In the genomic region with DNA sequence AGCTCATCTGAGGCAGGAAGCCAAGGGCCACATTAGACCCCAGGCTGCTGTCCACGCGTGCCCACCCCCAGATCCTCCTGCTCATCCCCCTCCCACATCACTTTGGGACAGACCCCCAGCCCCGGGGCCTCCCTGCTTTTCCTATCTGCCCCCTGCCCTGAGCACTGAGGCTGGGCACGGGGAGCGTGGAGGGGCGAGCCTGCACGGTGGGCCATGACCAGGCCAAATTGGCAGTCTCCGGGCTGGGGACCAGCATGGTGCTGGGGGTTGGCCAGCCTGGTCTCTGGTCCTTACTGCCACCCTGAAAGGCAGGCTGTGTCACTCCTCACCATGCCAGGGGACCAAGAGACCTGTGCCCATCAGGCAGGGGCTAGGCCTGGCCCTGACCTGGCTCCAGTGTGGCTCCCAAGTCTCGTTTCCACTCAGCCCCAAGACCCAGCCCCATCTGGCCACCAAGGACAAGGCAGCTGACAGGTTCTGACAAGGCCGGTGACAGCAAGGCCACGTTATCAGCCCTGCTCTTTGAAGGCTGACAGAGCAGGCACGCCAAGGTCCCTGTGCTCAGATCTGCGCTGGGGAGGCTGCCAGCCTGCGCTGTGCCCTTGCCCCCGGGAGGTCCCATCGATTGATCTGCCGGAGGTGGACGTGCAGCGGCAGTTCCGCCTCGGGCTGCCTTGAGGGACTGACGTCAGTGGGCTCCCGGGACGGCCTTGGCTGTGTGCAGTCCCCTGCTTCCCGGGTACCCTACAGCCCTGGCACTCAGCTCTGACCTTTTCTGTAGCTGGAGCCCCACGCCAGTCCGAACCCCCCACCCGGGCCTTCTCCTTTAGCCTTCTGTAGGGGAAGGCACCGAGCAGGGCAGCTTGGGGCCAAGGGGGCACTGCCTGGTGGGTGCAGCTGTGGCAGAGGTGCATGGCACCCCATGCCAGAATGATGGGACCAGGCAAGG, we compare ENCODE assay signal across 1 cellular context.
A peak's percentile ranks its signal among the peaks of the same experiment; 100 is the strongest.
TF ChIP-seq lines count a peak whose summit lies in the region.

No MANE protein-coding gene starts in this region.

TF ChIP-seq in HepG2, 621 proteins besides CTCF, POLR2A, EP300 and RAD21 (continued from another document and continues in another):
- TF ChIP-seq, protein P1, sequence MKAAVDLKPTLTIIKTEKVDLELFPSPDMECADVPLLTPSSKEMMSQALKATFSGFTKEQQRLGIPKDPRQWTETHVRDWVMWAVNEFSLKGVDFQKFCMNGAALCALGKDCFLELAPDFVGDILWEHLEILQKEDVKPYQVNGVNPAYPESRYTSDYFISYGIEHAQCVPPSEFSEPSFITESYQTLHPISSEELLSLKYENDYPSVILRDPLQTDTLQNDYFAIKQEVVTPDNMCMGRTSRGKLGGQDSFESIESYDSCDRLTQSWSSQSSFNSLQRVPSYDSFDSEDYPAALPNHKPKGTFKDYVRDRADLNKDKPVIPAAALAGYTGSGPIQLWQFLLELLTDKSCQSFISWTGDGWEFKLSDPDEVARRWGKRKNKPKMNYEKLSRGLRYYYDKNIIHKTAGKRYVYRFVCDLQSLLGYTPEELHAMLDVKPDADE (CRISPR knock-in tag; IDR thresholded peaks at IDR 0.05), result no peak
- TF ChIP-seq, protein P2, sequence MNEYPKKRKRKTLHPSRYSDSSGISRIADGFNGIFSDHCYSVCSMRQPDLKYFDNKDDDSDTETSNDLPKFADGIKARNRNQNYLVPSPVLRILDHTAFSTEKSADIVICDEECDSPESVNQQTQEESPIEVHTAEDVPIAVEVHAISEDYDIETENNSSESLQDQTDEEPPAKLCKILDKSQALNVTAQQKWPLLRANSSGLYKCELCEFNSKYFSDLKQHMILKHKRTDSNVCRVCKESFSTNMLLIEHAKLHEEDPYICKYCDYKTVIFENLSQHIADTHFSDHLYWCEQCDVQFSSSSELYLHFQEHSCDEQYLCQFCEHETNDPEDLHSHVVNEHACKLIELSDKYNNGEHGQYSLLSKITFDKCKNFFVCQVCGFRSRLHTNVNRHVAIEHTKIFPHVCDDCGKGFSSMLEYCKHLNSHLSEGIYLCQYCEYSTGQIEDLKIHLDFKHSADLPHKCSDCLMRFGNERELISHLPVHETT (CRISPR knock-in tag; conservative IDR thresholded peaks at IDR 0.05), result peak; percentile 74; the same call in 1 of the 2 replicates
- TF ChIP-seq, protein P3, sequence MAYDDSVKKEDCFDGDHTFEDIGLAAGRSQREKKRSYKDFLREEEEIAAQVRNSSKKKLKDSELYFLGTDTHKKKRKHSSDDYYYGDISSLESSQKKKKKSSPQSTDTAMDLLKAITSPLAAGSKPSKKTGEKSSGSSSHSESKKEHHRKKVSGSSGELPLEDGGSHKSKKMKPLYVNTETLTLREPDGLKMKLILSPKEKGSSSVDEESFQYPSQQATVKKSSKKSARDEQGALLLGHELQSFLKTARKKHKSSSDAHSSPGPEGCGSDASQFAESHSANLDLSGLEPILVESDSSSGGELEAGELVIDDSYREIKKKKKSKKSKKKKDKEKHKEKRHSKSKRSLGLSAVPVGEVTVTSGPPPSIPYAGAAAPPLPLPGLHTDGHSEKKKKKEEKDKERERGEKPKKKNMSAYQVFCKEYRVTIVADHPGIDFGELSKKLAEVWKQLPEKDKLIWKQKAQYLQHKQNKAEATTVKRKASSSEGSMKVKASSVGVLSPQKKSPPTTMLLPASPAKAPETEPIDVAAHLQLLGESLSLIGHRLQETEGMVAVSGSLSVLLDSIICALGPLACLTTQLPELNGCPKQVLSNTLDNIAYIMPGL (CRISPR knock-in tag; IDR thresholded peaks at IDR 0.05; ENCODE audit: borderline replicate concordance in 1 of 2, low read depth in 1 of 2), result peak; percentile 52 to 68; a peak in 2 of 4 replicates
- TF ChIP-seq ZNF20 (CRISPR knock-in tag; IDR thresholded peaks at IDR 0.05) (no peak), SATB2 (CRISPR knock-in tag; IDR thresholded peaks at IDR 0.05) (no peak), TARDBP (CRISPR knock-in tag; IDR thresholded peaks at IDR 0.05) (peak; percentile 92; the same call in 1 of the 2 replicates), DNMT1 (CRISPR knock-in tag; IDR thresholded peaks at IDR 0.05) (peak; percentile 95), FOXK2 (IDR thresholded peaks at IDR 0.05) (no peak), NCOA2 (CRISPR knock-in tag; IDR thresholded peaks at IDR 0.05) (peak; percentile 98), GPN1 (CRISPR knock-in tag; IDR thresholded peaks at IDR 0.05; ENCODE audit: borderline replicate concordance) (no peak), ZNF788 (CRISPR knock-in tag; IDR thresholded peaks at IDR 0.05; ENCODE audit: borderline replicate concordance) (peak; percentile 98; the same call in 1 of the 2 replicates), SAFB2 (CRISPR knock-in tag; IDR thresholded peaks at IDR 0.05; ENCODE audit: borderline replicate concordance, low read depth) (peak; percentile 86; the same call in 1 of the 2 replicates), ZNF350 (CRISPR knock-in tag; IDR thresholded peaks at IDR 0.05; ENCODE audit: borderline replicate concordance, low read depth) (peak; percentile 80), ZKSCAN8 (CRISPR knock-in tag; IDR thresholded peaks at IDR 0.05; ENCODE audit: borderline replicate concordance) (peak; percentile 85), SKI (IDR thresholded peaks at IDR 0.05; ENCODE audit: partially characterized antibody) (no peak), FOXO1 (CRISPR knock-in tag; IDR thresholded peaks at IDR 0.05) (peak; percentile 94), ZNF589 (CRISPR knock-in tag; conservative IDR thresholded peaks at IDR 0.05) (peak; percentile 65; the same call in 1 of the 2 replicates), KDM4B (CRISPR knock-in tag; IDR thresholded peaks at IDR 0.05) (no peak), ZKSCAN1 (IDR thresholded peaks at IDR 0.05; ENCODE audit: low read length) (no peak)
- TF ChIP-seq, protein P4, sequence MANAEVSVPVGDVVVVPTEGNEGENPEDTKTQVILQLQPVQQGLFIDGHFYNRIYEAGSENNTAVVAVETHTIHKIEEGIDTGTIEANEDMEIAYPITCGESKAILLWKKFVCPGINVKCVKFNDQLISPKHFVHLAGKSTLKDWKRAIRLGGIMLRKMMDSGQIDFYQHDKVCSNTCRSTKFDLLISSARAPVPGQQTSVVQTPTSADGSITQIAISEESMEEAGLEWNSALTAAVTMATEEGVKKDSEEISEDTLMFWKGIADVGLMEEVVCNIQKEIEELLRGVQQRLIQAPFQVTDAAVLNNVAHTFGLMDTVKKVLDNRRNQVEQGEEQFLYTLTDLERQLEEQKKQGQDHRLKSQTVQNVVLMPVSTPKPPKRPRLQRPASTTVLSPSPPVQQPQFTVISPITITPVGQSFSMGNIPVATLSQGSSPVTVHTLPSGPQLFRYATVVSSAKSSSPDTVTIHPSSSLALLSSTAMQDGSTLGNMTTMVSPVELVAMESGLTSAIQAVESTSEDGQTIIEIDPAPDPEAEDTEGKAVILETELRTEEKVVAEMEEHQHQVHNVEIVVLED (CRISPR knock-in tag; IDR thresholded peaks at IDR 0.05; ENCODE audit: borderline replicate concordance), result peak; percentile 79
- TF ChIP-seq, protein P5, sequence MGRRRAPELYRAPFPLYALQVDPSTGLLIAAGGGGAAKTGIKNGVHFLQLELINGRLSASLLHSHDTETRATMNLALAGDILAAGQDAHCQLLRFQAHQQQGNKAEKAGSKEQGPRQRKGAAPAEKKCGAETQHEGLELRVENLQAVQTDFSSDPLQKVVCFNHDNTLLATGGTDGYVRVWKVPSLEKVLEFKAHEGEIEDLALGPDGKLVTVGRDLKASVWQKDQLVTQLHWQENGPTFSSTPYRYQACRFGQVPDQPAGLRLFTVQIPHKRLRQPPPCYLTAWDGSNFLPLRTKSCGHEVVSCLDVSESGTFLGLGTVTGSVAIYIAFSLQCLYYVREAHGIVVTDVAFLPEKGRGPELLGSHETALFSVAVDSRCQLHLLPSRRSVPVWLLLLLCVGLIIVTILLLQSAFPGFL (CRISPR knock-in tag; IDR thresholded peaks at IDR 0.05), result no peak
- TF ChIP-seq, protein P6, sequence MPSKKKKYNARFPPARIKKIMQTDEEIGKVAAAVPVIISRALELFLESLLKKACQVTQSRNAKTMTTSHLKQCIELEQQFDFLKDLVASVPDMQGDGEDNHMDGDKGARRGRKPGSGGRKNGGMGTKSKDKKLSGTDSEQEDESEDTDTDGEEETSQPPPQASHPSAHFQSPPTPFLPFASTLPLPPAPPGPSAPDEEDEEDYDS (CRISPR knock-in tag; IDR thresholded peaks at IDR 0.05), result no peak; the same call in none of the 2 replicates
- TF ChIP-seq, protein P7, sequence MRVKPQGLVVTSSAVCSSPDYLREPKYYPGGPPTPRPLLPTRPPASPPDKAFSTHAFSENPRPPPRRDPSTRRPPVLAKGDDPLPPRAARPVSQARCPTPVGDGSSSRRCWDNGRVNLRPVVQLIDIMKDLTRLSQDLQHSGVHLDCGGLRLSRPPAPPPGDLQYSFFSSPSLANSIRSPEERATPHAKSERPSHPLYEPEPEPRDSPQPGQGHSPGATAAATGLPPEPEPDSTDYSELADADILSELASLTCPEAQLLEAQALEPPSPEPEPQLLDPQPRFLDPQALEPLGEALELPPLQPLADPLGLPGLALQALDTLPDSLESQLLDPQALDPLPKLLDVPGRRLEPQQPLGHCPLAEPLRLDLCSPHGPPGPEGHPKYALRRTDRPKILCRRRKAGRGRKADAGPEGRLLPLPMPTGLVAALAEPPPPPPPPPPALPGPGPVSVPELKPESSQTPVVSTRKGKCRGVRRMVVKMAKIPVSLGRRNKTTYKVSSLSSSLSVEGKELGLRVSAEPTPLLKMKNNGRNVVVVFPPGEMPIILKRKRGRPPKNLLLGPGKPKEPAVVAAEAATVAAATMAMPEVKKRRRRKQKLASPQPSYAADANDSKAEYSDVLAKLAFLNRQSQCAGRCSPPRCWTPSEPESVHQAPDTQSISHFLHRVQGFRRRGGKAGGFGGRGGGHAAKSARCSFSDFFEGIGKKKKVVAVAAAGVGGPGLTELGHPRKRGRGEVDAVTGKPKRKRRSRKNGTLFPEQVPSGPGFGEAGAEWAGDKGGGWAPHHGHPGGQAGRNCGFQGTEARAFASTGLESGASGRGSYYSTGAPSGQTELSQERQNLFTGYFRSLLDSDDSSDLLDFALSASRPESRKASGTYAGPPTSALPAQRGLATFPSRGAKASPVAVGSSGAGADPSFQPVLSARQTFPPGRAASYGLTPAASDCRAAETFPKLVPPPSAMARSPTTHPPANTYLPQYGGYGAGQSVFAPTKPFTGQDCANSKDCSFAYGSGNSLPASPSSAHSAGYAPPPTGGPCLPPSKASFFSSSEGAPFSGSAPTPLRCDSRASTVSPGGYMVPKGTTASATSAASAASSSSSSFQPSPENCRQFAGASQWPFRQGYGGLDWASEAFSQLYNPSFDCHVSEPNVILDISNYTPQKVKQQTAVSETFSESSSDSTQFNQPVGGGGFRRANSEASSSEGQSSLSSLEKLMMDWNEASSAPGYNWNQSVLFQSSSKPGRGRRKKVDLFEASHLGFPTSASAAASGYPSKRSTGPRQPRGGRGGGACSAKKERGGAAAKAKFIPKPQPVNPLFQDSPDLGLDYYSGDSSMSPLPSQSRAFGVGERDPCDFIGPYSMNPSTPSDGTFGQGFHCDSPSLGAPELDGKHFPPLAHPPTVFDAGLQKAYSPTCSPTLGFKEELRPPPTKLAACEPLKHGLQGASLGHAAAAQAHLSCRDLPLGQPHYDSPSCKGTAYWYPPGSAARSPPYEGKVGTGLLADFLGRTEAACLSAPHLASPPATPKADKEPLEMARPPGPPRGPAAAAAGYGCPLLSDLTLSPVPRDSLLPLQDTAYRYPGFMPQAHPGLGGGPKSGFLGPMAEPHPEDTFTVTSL (CRISPR knock-in tag; IDR thresholded peaks at IDR 0.05; ENCODE audit: borderline replicate concordance), result peak; percentile 97
- TF ChIP-seq, protein P8, sequence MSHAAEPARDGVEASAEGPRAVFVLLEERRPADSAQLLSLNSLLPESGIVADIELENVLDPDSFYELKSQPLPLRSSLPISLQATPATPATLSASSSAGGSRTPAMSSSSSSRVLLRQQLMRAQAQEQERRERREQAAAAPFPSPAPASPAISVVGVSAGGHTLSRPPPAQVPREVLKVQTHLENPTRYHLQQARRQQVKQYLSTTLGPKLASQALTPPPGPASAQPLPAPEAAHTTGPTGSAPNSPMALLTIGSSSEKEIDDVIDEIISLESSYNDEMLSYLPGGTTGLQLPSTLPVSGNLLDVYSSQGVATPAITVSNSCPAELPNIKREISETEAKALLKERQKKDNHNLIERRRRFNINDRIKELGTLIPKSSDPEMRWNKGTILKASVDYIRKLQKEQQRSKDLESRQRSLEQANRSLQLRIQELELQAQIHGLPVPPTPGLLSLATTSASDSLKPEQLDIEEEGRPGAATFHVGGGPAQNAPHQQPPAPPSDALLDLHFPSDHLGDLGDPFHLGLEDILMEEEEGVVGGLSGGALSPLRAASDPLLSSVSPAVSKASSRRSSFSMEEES (CRISPR knock-in tag; IDR thresholded peaks at IDR 0.05), result peak; percentile 92
- TF ChIP-seq, protein P9, sequence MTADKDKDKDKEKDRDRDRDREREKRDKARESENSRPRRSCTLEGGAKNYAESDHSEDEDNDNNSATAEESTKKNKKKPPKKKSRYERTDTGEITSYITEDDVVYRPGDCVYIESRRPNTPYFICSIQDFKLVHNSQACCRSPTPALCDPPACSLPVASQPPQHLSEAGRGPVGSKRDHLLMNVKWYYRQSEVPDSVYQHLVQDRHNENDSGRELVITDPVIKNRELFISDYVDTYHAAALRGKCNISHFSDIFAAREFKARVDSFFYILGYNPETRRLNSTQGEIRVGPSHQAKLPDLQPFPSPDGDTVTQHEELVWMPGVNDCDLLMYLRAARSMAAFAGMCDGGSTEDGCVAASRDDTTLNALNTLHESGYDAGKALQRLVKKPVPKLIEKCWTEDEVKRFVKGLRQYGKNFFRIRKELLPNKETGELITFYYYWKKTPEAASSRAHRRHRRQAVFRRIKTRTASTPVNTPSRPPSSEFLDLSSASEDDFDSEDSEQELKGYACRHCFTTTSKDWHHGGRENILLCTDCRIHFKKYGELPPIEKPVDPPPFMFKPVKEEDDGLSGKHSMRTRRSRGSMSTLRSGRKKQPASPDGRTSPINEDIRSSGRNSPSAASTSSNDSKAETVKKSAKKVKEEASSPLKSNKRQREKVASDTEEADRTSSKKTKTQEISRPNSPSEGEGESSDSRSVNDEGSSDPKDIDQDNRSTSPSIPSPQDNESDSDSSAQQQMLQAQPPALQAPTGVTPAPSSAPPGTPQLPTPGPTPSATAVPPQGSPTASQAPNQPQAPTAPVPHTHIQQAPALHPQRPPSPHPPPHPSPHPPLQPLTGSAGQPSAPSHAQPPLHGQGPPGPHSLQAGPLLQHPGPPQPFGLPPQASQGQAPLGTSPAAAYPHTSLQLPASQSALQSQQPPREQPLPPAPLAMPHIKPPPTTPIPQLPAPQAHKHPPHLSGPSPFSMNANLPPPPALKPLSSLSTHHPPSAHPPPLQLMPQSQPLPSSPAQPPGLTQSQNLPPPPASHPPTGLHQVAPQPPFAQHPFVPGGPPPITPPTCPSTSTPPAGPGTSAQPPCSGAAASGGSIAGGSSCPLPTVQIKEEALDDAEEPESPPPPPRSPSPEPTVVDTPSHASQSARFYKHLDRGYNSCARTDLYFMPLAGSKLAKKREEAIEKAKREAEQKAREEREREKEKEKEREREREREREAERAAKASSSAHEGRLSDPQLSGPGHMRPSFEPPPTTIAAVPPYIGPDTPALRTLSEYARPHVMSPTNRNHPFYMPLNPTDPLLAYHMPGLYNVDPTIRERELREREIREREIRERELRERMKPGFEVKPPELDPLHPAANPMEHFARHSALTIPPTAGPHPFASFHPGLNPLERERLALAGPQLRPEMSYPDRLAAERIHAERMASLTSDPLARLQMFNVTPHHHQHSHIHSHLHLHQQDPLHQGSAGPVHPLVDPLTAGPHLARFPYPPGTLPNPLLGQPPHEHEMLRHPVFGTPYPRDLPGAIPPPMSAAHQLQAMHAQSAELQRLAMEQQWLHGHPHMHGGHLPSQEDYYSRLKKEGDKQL (CRISPR knock-in tag; IDR thresholded peaks at IDR 0.05; ENCODE audit: low read depth), result peak; percentile 74; the same call in 1 of the 2 replicates
